8 cellular contexts compared by ENCODE assay signal in the genomic region with DNA sequence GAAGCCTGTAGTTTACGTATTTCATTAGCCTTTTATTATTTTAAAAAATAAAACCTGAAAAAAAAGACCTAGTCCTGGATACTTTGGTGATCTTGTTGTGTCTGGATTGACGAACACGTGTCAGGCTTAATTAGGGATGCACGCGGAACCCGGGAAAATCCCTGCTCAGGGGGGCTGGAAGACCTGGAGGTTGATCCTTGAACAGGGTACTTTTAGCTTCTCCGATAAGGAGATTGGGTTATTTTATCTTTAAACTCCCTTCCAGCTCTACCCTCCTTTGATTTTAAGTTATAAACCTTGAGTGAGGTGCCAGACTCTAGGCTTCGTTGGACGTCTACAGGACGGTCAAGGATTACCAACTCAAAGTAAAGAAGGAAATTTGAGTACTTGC. TPM values are rescaled to one million over a fixed set of nuclear protein-coding genes. Genes with fewer than 3 reads are reported as not detected.
DNase-seq lines count a peak whose midpoint lies in the region; ATAC-seq, FAIRE-seq and TF ChIP-seq lines count a peak whose summit lies in the region.

No MANE protein-coding gene starts in this region.

- ATAC-seq in HG03521 (IDR thresholded peaks at IDR 0.05; ENCODE audit: unreplicated experiment) (peak; percentile 3), mucosa of descending colon (peak; percentile 7)

- H3K4me1 Mint-ChIP-seq in activated CD4-positive, alpha-beta T cell treated with anti-CD3 and anti-CD28 coated beads, Interleukin-2, amount 10 ng/mL, durations not matched to agents 24 days and 14 days, result peaks cover 31% of the 10 kb centered on the region

- H3K27me3 ChIP-seq in bronchial epithelial cell (ENCODE audit: control insufficient read depth, insufficient read depth, low read length), result no peaks in the 10 kb centered on the region

- no peak for DNase-seq in activated CD4-positive, alpha-beta T cell treated with anti-CD3 and anti-CD28 coated beads, Interleukin-2, amount 10 ng/mL, durations not matched to agents 24 days and 14 days
- DNase-seq in activated CD4-positive, alpha-beta T cell treated with anti-CD3 and anti-CD28 coated beads, Interleukin-2, amount 50 U/mL, for 1 hour, result no peak
- DNase-seq in bronchial epithelial cell (ENCODE audit: low read depth) (no peak), mucosa of descending colon (no peak), amniotic stem cell (lab: John Stamatoyannopoulos, UW) (no peak), SKM-1 (lab: John Stamatoyannopoulos, UW; ENCODE audit: unreplicated experiment) (no peak), AG08395 (ENCODE audit: low spot score) (no peak)

- TF ChIP-seq CTCF in bronchial epithelial cell (IDR thresholded peaks at IDR 0.05; ENCODE audit: insufficient read depth, low read length, severe bottlenecking) (no peak), mucosa of descending colon (IDR thresholded peaks at IDR 0.05) (no peak)

- H3K9me3 Mint-ChIP-seq in activated CD4-positive, alpha-beta T cell treated with anti-CD3 and anti-CD28 coated beads, Interleukin-2, amount 10 ng/mL, durations not matched to agents 24 days and 14 days, result no peaks in the 10 kb centered on the region

- no peak for FAIRE-seq in bronchial epithelial cell (lab: Jason Lieb, UNC)

- H3K36me3 ChIP-seq in bronchial epithelial cell (ENCODE audit: control insufficient read depth, insufficient read depth, low read length) (peaks cover 2% of the 10 kb centered on the region), mucosa of descending colon (ENCODE audit: low read depth) (no peaks in the 10 kb centered on the region)

- H3K4me1 ChIP-seq in mucosa of descending colon (ENCODE audit: low read depth), result peaks cover 13% of the 10 kb centered on the region

- H3K9me3 ChIP-seq in mucosa of descending colon, result no peaks in the 10 kb centered on the region

- intact Hi-C loops in activated CD4-positive, alpha-beta T cell treated with anti-CD3 and anti-CD28 coated beads, Interleukin-2, amount 10 ng/mL, durations not matched to agents 24 days and 14 days (cut with micrococcal nuclease), result loop anchor here (1.0 to 10.0 kb wide), 7 partner anchors 29 to 543 kb away; a partner anchor contains a TSS
- intact Hi-C loops in mucosa of descending colon (cut with DNase I, micrococcal nuclease), result no loop called here

- H3K4me3 Mint-ChIP-seq in activated CD4-positive, alpha-beta T cell treated with anti-CD3 and anti-CD28 coated beads, Interleukin-2, amount 10 ng/mL, durations not matched to agents 24 days and 14 days, result peak overlapping the region; percentile 96

- H3K27me3 Mint-ChIP-seq in activated CD4-positive, alpha-beta T cell treated with anti-CD3 and anti-CD28 coated beads, Interleukin-2, amount 10 ng/mL, durations not matched to agents 24 days and 14 days, result no peaks in the 10 kb centered on the region

- H3K36me3 Mint-ChIP-seq in activated CD4-positive, alpha-beta T cell treated with anti-CD3 and anti-CD28 coated beads, Interleukin-2, amount 10 ng/mL, durations not matched to agents 24 days and 14 days (ENCODE audit: low read depth), result peaks cover 21% of the 10 kb centered on the region

- H3K27ac Mint-ChIP-seq in activated CD4-positive, alpha-beta T cell treated with anti-CD3 and anti-CD28 coated beads, Interleukin-2, amount 10 ng/mL, durations not matched to agents 24 days and 14 days, result peak overlapping the region; percentile 84

- H3K4me3 ChIP-seq in bronchial epithelial cell (ENCODE audit: low read depth, low read length) (peak overlapping the region; percentile 76), mucosa of descending colon (peak overlapping the region; percentile 94)

RNA-seq across cellular contexts. Expression of a gene that starts 0.6 kb away (rescaled TPM):
- 9.9 and 11.1 TPM in 2 replicates for total RNA-seq in activated CD4-positive, alpha-beta T cell treated with anti-CD3 and anti-CD28 coated beads, Interleukin-2, amount 10 ng/mL, durations not matched to agents 24 days and 14 days
- total RNA-seq in bronchial epithelial cell, result 4.5 and 6.8 TPM in 2 replicates
- 10 to 100 TPM in 1 of 3 donors, 1 to 10 TPM in 2; 5.9 to 10.8 (median 5.9) TPM for total RNA-seq in mucosa of descending colon

RNA-seq across cellular contexts. Expression of a gene that starts 28.7 kb away (rescaled TPM):
- 7.3 and 10.0 TPM in 2 replicates for total RNA-seq in activated CD4-positive, alpha-beta T cell treated with anti-CD3 and anti-CD28 coated beads, Interleukin-2, amount 10 ng/mL, durations not matched to agents 24 days and 14 days
- 18.2 and 21.0 TPM in 2 replicates for total RNA-seq in bronchial epithelial cell
- 10 to 100 TPM; 14.9 to 20.3 (median 15.4) TPM for total RNA-seq in mucosa of descending colon

RNA-seq across cellular contexts. Expression of a gene that starts 28.9 kb away (rescaled TPM):
- 3.5 and 3.8 TPM in 2 replicates for total RNA-seq in activated CD4-positive, alpha-beta T cell treated with anti-CD3 and anti-CD28 coated beads, Interleukin-2, amount 10 ng/mL, durations not matched to agents 24 days and 14 days
- total RNA-seq in bronchial epithelial cell, result 5.3 and 6.3 TPM in 2 replicates
- 10 to 100 TPM; 15.3 to 17.9 (median 16.7) TPM for total RNA-seq in mucosa of descending colon
